In the genomic region with DNA sequence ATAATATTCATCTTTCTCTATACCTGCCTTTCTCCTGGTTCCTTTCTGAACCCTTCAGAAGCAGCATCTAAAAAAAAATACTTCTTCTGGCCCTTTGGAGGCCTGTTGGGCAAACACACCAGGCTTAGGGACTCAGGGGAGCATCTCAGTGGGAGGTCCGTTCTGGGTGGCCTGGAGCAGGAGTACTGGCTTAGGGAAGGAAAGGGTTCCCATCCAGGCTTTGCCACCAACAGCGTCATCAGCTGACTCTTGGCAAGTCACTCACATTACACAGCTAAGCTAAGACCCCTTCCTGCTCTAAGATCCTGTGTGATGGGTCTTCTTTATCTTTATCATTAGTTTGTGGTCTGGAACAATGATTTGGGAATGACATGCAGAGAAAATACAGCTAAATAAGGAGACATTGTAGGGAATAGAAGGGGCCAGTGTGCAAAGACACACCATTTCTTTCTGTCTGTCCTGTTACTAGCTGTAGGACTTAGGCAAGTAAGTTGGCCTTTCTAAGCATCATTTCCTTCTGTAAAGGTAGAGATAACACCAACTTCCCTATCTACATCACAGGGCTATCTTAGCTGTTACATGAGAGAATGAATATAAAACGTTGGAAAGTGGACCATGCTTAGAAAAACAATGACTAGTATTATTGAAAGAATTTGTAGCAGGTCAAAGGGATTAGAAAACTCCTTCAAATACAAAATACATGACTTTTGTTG, we compare ENCODE assay signal across 13 cellular contexts. TPM values are rescaled to one million over a fixed set of nuclear protein-coding genes. Genes with fewer than 3 reads are reported as not detected.
"Had no signal": no experiment of that assay in that cellular context is flagged by ENCODE, and none has a peak within 500 bp of the region (broad histone marks: within the 10 kb centered on the region; RNA-seq: fewer than 3 reads in every experiment).

No MANE protein-coding gene starts in this region.

- H3K36me3 ChIP-seq: left ventricle myocardium inferior, thyroid gland had no signal

- H3K4me3 ChIP-seq: coronary artery, left ventricle myocardium inferior, skin epidermis, thyroid gland had no signal

- H3K27me3 ChIP-seq: thyroid gland had no signal

- ATAC-seq: WTC11 had no signal

- H3K27ac ChIP-seq: epithelial cell of prostate, left ventricle myocardium inferior, parathyroid adenoma, skin epidermis, thyroid gland had no signal

- H3K9me3 ChIP-seq: left ventricle myocardium inferior, thyroid gland had no signal

- DNase-seq: activated CD4-positive, alpha-beta T cell treated with anti-CD3 and anti-CD28 coated beads for 48 hours; activated T-cell treated with anti-CD3 and anti-CD28 coated beads for 4 hours; central memory CD4-positive, alpha-beta T cell; effector memory CD4-positive, alpha-beta T cell; left ventricle myocardium inferior; mesenchymal stem cell had no signal

RNA-seq across cellular contexts. Expression of a gene that starts 38.1 kb away (rescaled TPM):
- total RNA-seq: activated CD8-positive, alpha-beta memory T cell treated with anti-CD3 and anti-CD28 coated beads for 36 hours had no signal
